1 cellular context compared by ENCODE assay signal in genomic region chr7:105013818-105014724, GRCh38.
A peak's percentile ranks its signal among the peaks of the same experiment; 100 is the strongest.
TF ChIP-seq lines count a peak whose summit lies in the region.

A gene with protein sequence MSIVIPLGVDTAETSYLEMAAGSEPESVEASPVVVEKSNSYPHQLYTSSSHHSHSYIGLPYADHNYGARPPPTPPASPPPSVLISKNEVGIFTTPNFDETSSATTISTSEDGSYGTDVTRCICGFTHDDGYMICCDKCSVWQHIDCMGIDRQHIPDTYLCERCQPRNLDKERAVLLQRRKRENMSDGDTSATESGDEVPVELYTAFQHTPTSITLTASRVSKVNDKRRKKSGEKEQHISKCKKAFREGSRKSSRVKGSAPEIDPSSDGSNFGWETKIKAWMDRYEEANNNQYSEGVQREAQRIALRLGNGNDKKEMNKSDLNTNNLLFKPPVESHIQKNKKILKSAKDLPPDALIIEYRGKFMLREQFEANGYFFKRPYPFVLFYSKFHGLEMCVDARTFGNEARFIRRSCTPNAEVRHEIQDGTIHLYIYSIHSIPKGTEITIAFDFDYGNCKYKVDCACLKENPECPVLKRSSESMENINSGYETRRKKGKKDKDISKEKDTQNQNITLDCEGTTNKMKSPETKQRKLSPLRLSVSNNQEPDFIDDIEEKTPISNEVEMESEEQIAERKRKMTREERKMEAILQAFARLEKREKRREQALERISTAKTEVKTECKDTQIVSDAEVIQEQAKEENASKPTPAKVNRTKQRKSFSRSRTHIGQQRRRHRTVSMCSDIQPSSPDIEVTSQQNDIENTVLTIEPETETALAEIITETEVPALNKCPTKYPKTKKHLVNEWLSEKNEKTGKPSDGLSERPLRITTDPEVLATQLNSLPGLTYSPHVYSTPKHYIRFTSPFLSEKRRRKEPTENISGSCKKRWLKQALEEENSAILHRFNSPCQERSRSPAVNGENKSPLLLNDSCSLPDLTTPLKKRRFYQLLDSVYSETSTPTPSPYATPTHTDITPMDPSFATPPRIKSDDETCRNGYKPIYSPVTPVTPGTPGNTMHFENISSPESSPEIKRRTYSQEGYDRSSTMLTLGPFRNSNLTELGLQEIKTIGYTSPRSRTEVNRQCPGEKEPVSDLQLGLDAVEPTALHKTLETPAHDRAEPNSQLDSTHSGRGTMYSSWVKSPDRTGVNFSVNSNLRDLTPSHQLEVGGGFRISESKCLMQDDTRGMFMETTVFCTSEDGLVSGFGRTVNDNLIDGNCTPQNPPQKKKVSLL (N-terminal part only) (plus strand): TSS chr7:105014205. CDS start chr7:105040953, 26,748 bp downstream.

TF ChIP-seq in HEK293, 187 proteins besides CTCF, POLR2A, EP300 and RAD21 (continued from another document and continues in another):
- TF ChIP-seq KLF17 (tag by site-specific recombination; IDR thresholded peaks at IDR 0.05) (peak; percentile 62), INSM2 (tag by site-specific recombination; IDR thresholded peaks at IDR 0.05) (peak; percentile 53; the same call in 1 of the 2 replicates), MEIS1 (CRISPR knock-in tag; IDR thresholded peaks at IDR 0.05; ENCODE audit: borderline replicate concordance) (0 out of 2 replicates have a peak, but pooled peaks have one; percentile 27), ZNF335 (tag by site-specific recombination; conservative IDR thresholded peaks at IDR 0.05) (peak; percentile 91), KLF1 (tag by site-specific recombination; IDR thresholded peaks at IDR 0.05) (peak; percentile 48), WT1 (tag by site-specific recombination; IDR thresholded peaks at IDR 0.05) (peak; percentile 47; the same call in 1 of the 2 replicates), TRIM28 (IDR thresholded peaks at IDR 0.05; ENCODE audit: borderline replicate concordance, low read length) (no peak), ZNF302 (tag by site-specific recombination; IDR thresholded peaks at IDR 0.05; ENCODE audit: low read depth) (no peak), BCL11A (tag by site-specific recombination; IDR thresholded peaks at IDR 0.05; ENCODE audit: low read depth) (no peak), ZNF132 (tag by site-specific recombination; IDR thresholded peaks at IDR 0.05; ENCODE audit: borderline replicate concordance) (no peak), ZNF146 (tag by site-specific recombination; IDR thresholded peaks at IDR 0.05) (peak; percentile 24; the same call in 1 of the 2 replicates), ZNF660 (tag by site-specific recombination; IDR thresholded peaks at IDR 0.05) (peak; percentile 84), ZNF433 (tag by site-specific recombination; IDR thresholded peaks at IDR 0.05; ENCODE audit: low read depth) (no peak), ZNF514 (tag by site-specific recombination; IDR thresholded peaks at IDR 0.05) (no peak), ZNF426 (tag by site-specific recombination; IDR thresholded peaks at IDR 0.05) (no peak), ZBTB20 (tag by site-specific recombination; IDR thresholded peaks at IDR 0.05) (no peak), ZNF169 (tag by site-specific recombination; IDR thresholded peaks at IDR 0.05) (no peak), ZNF341 (tag by site-specific recombination; IDR thresholded peaks at IDR 0.05; ENCODE audit: low read depth) (no peak), ZSCAN16 (tag by site-specific recombination; IDR thresholded peaks at IDR 0.05) (0 out of 2 replicates have a peak, but pooled peaks have one; percentile 35), ZNF521 (tag by site-specific recombination; IDR thresholded peaks at IDR 0.05) (no peak), ZNF16 (tag by site-specific recombination; IDR thresholded peaks at IDR 0.05; ENCODE audit: low read depth) (0 out of 2 replicates have a peak, but pooled peaks have one; percentile 52), ZNF518A (tag by site-specific recombination; conservative IDR thresholded peaks at IDR 0.05; ENCODE audit: low read depth) (no peak), ZNF404 (tag by site-specific recombination; IDR thresholded peaks at IDR 0.05) (no peak), PATZ1 (tag by site-specific recombination; IDR thresholded peaks at IDR 0.05) (peak; percentile 85), PRDM6 (tag by site-specific recombination; IDR thresholded peaks at IDR 0.05) (no peak), ZNF473 (tag by site-specific recombination; IDR thresholded peaks at IDR 0.05) (no peak), ZNF2 (tag by site-specific recombination; IDR thresholded peaks at IDR 0.05) (peak; percentile 6; the same call in 1 of the 2 replicates), ZNF184 (tag by site-specific recombination; IDR thresholded peaks at IDR 0.05) (peak; percentile 36; the same call in 1 of the 2 replicates), ZFP41 (tag by site-specific recombination; IDR thresholded peaks at IDR 0.05; ENCODE audit: borderline replicate concordance) (no peak), ZBTB44 (tag by site-specific recombination; IDR thresholded peaks at IDR 0.05) (peak; percentile 74; the same call in 1 of the 2 replicates), ZNF423 (tag by site-specific recombination; IDR thresholded peaks at IDR 0.05) (no peak; the same call in 1 of the 2 replicates), ZBTB49 (tag by site-specific recombination; IDR thresholded peaks at IDR 0.05; ENCODE audit: low read depth) (no peak)
- TF ChIP-seq, protein P1, sequence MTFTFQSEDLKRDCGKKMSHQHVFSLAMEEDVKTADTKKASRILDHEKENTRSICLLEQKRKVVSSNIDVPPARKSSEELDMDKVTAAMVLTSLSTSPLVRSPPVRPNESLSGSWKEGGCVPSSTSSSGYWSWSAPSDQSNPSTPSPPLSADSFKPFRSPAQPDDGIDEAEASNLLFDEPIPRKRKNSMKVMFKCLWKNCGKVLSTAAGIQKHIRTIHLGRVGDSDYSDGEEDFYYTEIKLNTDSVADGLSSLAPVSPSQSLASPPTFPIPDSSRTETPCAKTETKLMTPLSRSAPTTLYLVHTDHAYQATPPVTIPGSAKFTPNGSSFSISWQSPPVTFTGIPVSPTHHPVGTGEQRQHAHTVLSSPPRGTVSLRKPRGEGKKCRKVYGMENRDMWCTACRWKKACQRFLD (tag by site-specific recombination; IDR thresholded peaks at IDR 0.05), result no peak
- TF ChIP-seq, protein P2, sequence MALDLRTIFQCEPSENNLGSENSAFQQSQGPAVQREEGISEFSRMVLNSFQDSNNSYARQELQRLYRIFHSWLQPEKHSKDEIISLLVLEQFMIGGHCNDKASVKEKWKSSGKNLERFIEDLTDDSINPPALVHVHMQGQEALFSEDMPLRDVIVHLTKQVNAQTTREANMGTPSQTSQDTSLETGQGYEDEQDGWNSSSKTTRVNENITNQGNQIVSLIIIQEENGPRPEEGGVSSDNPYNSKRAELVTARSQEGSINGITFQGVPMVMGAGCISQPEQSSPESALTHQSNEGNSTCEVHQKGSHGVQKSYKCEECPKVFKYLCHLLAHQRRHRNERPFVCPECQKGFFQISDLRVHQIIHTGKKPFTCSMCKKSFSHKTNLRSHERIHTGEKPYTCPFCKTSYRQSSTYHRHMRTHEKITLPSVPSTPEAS (tag by site-specific recombination; IDR thresholded peaks at IDR 0.05), result no peak
